ENCODE assay signal across 14 cellular contexts in genomic region chr21:30463713-30464112, GRCh38. TPM values are rescaled to one million over a fixed set of nuclear protein-coding genes. Genes with fewer than 3 reads are reported as not detected.
DNase-seq lines count a peak whose midpoint lies in the region; ATAC-seq and TF ChIP-seq lines count a peak whose summit lies in the region.
"Had no signal": no experiment of that assay in that cellular context is flagged by ENCODE, and none has a peak within 500 bp of the region (broad histone marks: within the 10 kb centered on the region; RNA-seq: fewer than 3 reads in every experiment).

No MANE protein-coding gene starts in this region.

- no peak overlapping the region for H3K27ac Mint-ChIP-seq in HFFc6
- H3K27ac Mint-ChIP-seq: activated CD4-positive, alpha-beta T cell treated with anti-CD3 and anti-CD28 coated beads for 36 hours; CD4-positive, alpha-beta memory T cell; naive thymus-derived CD4-positive, alpha-beta T cell had no signal

- H3K9me3 Mint-ChIP-seq in HFFc6, result peaks cover 40% of the 10 kb centered on the region

- no peak overlapping the region for H3K4me3 Mint-ChIP-seq in HFFc6
- H3K4me3 Mint-ChIP-seq: activated CD4-positive, alpha-beta T cell treated with anti-CD3 and anti-CD28 coated beads for 36 hours; CD4-positive, alpha-beta memory T cell; naive thymus-derived CD4-positive, alpha-beta T cell had no signal

- H3K4me1 Mint-ChIP-seq in HFFc6 (ENCODE audit: low read depth), result no peaks in the 10 kb centered on the region
- H3K4me1 Mint-ChIP-seq: activated CD4-positive, alpha-beta T cell treated with anti-CD3 and anti-CD28 coated beads for 36 hours; CD4-positive, alpha-beta memory T cell; naive thymus-derived CD4-positive, alpha-beta T cell had no signal

- DNase-seq in AG09309 (ENCODE audit: low read depth), result no peak
- DNase-seq in HFFc6, result no peak
- peak; percentile 14 for DNase-seq in RPMI8226
- peak in 1 of 2 donors; percentile 1 for DNase-seq in foreskin fibroblast
- DNase-seq in SIG-M5 treated with dmso at 0.1 percent for 504 hours (lab: John Stamatoyannopoulos, UW; ENCODE audit: unreplicated experiment), result no peak
- DNase-seq in amygdala (lab: John Stamatoyannopoulos, UW), result no peak
- DNase-seq: activated CD4-positive, alpha-beta T cell treated with anti-CD3 and anti-CD28 coated beads for 36 hours; CD4-positive, alpha-beta memory T cell; naive thymus-derived CD4-positive, alpha-beta T cell; NCI-H774 had no signal

- H3K36me3 Mint-ChIP-seq in HFFc6 (ENCODE audit: low read depth), result no peaks in the 10 kb centered on the region
- H3K36me3 Mint-ChIP-seq: CD4-positive, alpha-beta memory T cell; naive thymus-derived CD4-positive, alpha-beta T cell had no signal

- peak; percentile 28 for TF ChIP-seq CTCF in AG09309 (IDR thresholded peaks at IDR 0.05; ENCODE audit: control insufficient read depth, insufficient read depth, low read depth, low read length, missing control alignments)
- TF ChIP-seq CTCF in HFFc6 (IDR thresholded peaks at IDR 0.05), result peak; percentile 68
- TF ChIP-seq CTCF in foreskin fibroblast (IDR thresholded peaks at IDR 0.05; ENCODE audit: low read depth, low read length), result peak; percentile 7

- no peaks in the 10 kb centered on the region; the same call in 1 of the 2 replicates for H3K27me3 Mint-ChIP-seq in HFFc6 (ENCODE audit: insufficient read depth)

- ATAC-seq in HG02885 (IDR thresholded peaks at IDR 0.05; ENCODE audit: poor library complexity, unreplicated experiment), result no peak
- ATAC-seq in GM19467 (IDR thresholded peaks at IDR 0.05; ENCODE audit: unreplicated experiment), result no peak
- ATAC-seq: activated CD4-positive, alpha-beta T cell treated with anti-CD3 and anti-CD28 coated beads for 36 hours; naive thymus-derived CD4-positive, alpha-beta T cell had no signal

- H3K4me3 ChIP-seq in AG09309 (ENCODE audit: control insufficient read depth, low read depth, low read length), result no peak overlapping the region
- H3K4me3 ChIP-seq in foreskin fibroblast (ENCODE audit: low read depth in 1 of 2, low read length in 2 of 2), result no peak overlapping the region
- H3K4me3 ChIP-seq: ascending aorta had no signal

RNA-seq across cellular contexts. Expression of gene KRTAP19-1, which starts 16.5 kb away (rescaled TPM):
- total RNA-seq in HFFc6 (2021; fragmentation: NEBNext Ultra II Directional; extraction: Animal tissue kit (Norgen Biotek cat#: 25700)), result not detected
- total RNA-seq: activated CD4-positive, alpha-beta T cell treated with anti-CD3 and anti-CD28 coated beads for 36 hours; ascending aorta; CD4-positive, alpha-beta memory T cell; glomerular endothelial cell; naive thymus-derived CD4-positive, alpha-beta T cell had no signal

RNA-seq across cellular contexts. Expression of gene KRTAP19-2, which starts 23.5 kb away (rescaled TPM):
- not detected for total RNA-seq in HFFc6 (2021; fragmentation: NEBNext Ultra II Directional; extraction: Animal tissue kit (Norgen Biotek cat#: 25700))
- total RNA-seq: activated CD4-positive, alpha-beta T cell treated with anti-CD3 and anti-CD28 coated beads for 36 hours; ascending aorta; CD4-positive, alpha-beta memory T cell; glomerular endothelial cell; naive thymus-derived CD4-positive, alpha-beta T cell had no signal

RNA-seq across cellular contexts. Expression of gene KRTAP15-1, which starts 23.6 kb away (rescaled TPM):
- total RNA-seq in HFFc6 (2021; fragmentation: NEBNext Ultra II Directional; extraction: Animal tissue kit (Norgen Biotek cat#: 25700)), result not detected
- total RNA-seq: activated CD4-positive, alpha-beta T cell treated with anti-CD3 and anti-CD28 coated beads for 36 hours; ascending aorta; CD4-positive, alpha-beta memory T cell; glomerular endothelial cell; naive thymus-derived CD4-positive, alpha-beta T cell had no signal

RNA-seq across cellular contexts. Expression of gene KRTAP19-3, which starts 28.1 kb away (rescaled TPM):
- not detected for total RNA-seq in HFFc6 (2021; fragmentation: NEBNext Ultra II Directional; extraction: Animal tissue kit (Norgen Biotek cat#: 25700))
- total RNA-seq: activated CD4-positive, alpha-beta T cell treated with anti-CD3 and anti-CD28 coated beads for 36 hours; ascending aorta; CD4-positive, alpha-beta memory T cell; glomerular endothelial cell; naive thymus-derived CD4-positive, alpha-beta T cell had no signal

RNA-seq across cellular contexts. Expression of gene KRTAP19-4, which starts 33.3 kb away (rescaled TPM):
- total RNA-seq in HFFc6 (2021; fragmentation: NEBNext Ultra II Directional; extraction: Animal tissue kit (Norgen Biotek cat#: 25700)), result not detected
- total RNA-seq: activated CD4-positive, alpha-beta T cell treated with anti-CD3 and anti-CD28 coated beads for 36 hours; ascending aorta; CD4-positive, alpha-beta memory T cell; glomerular endothelial cell; naive thymus-derived CD4-positive, alpha-beta T cell had no signal

Comparison
In these comparisons a context has a peak if more than half of its experiments do, and no peak if none do; other contexts are left out.
1. CTCF ChIP-seq: peak in every context shown above with its lines; median percentile 68 in HFFc6; 28 in AG09309; 7 in foreskin fibroblast.